Comparison of ENCODE assay signal across 8 cellular contexts in genomic region chr10:124722812-124723783, GRCh38. TPM values are rescaled to one million over a fixed set of nuclear protein-coding genes. Genes with fewer than 3 reads are reported as not detected.
DNase-seq lines count a peak whose midpoint lies in the region; ATAC-seq lines count a peak whose summit lies in the region.

No MANE protein-coding gene starts in this region.

- H3K4me3 Mint-ChIP-seq in IgD-negative memory B cell: peak overlapping the region; percentile 68 to 89 (median 86)

- DNase-seq in GM03348 (ENCODE audit: low spot score) (peak; percentile 35), activated gamma-delta T cell treated with Interleukin-2 at 50 U/mL for 16 hours (peak; percentile 42), kidney tubule cell (ENCODE audit: low spot score) (peak; percentile 68), AG08395 (ENCODE audit: low spot score) (no peak), NOMO-1 treated with dmso at 0.1 percent for 144 hours (lab: John Stamatoyannopoulos, UW; ENCODE audit: unreplicated experiment) (no peak)
- DNase-seq in stimulated activated naive CD4-positive, alpha-beta T cell treated with Interleukin-2 at 50 U/mL for 16 hours (lab: John Stamatoyannopoulos, UW): peak; percentile 64

- H3K4me1 Mint-ChIP-seq in IgD-negative memory B cell: peaks cover 55 to 80% (median 74%) of the 10 kb centered on the region in 3 donors

- no peaks in the 10 kb centered on the region for H3K9me3 Mint-ChIP-seq in IgD-negative memory B cell

- no peaks in the 10 kb centered on the region for H3K27me3 Mint-ChIP-seq in IgD-negative memory B cell

- no peaks in the 10 kb centered on the region for H3K36me3 Mint-ChIP-seq in IgD-negative memory B cell

- peak; percentile 54 for ATAC-seq in GM21526 (IDR thresholded peaks at IDR 0.05; ENCODE audit: low FRiP score, unreplicated experiment)

- peak overlapping the region; percentile 88 to 98 (median 98) for H3K27ac Mint-ChIP-seq in IgD-negative memory B cell

RNA-seq across cellular contexts. Expression of gene FAM53B, which starts 21.1 kb away (rescaled TPM):
- polyA plus RNA-seq in IgD-negative memory B cell: 48.9 TPM

Comparison
In these comparisons a context has a peak if more than half of its experiments do, and no peak if none do; other contexts are left out.
1. DNase-seq: peak in GM03348 (single experiment), activated gamma-delta T cell treated with Interleukin-2 at 50 U/mL for 16 hours (single experiment), kidney tubule cell (single experiment) and stimulated activated naive CD4-positive, alpha-beta T cell treated with Interleukin-2 at 50 U/mL for 16 hours (single experiment); none in AG08395 (single experiment) and NOMO-1 treated with dmso at 0.1 percent for 144 hours (single experiment).